1 cellular context compared by ENCODE assay signal in genomic region chr5:176660860-176661641, GRCh38.
A peak's percentile ranks its signal among the peaks of the same experiment; 100 is the strongest.
TF ChIP-seq lines count a peak whose summit lies in the region.

No MANE protein-coding gene starts in this region.

TF ChIP-seq in K562, 482 proteins besides CTCF, POLR2A, EP300 and RAD21 (continues in another document):
- TF ChIP-seq ZNF668 (CRISPR knock-in tag; IDR thresholded peaks at IDR 0.05) (no peak), ZNF134 (CRISPR knock-in tag; conservative IDR thresholded peaks at IDR 0.05) (no peak), ZNF57 (CRISPR knock-in tag; IDR thresholded peaks at IDR 0.05) (no peak), RBM34 (IDR thresholded peaks at IDR 0.05; ENCODE audit: borderline replicate concordance, insufficient read depth, low read length) (no peak), ETV1 (tag; conservative IDR thresholded peaks at IDR 0.05; ENCODE audit: low read depth) (no peak), ZBTB9 (CRISPR knock-in tag; IDR thresholded peaks at IDR 0.05) (no peak), ZBED1 (IDR thresholded peaks at IDR 0.05) (no peak; the same call in 1 of the 2 replicates), MGA (IDR thresholded peaks at IDR 0.05) (no peak), BDP1 (IDR thresholded peaks at IDR 0.05; ENCODE audit: insufficient read depth, insufficient read length) (no peak), MAFK (IDR thresholded peaks at IDR 0.05; ENCODE audit: low read length) (0 out of 2 replicates have a peak, but pooled peaks have one; percentile 2), CEBPB (tag; IDR thresholded peaks at IDR 0.05) (peak; percentile 63), POLR2G (IDR thresholded peaks at IDR 0.05; ENCODE audit: low read depth, low read length) (peak; percentile 62), CBFA2T3 (IDR thresholded peaks at IDR 0.05) (no peak), BHLHE40 (IDR thresholded peaks at IDR 0.05; ENCODE audit: low read length) (no peak), HCFC1 (IDR thresholded peaks at IDR 0.05; ENCODE audit: low read depth, low read length) (peak; percentile 31; the same call in 1 of the 2 replicates), BCLAF1 (IDR thresholded peaks at IDR 0.05; ENCODE audit: borderline replicate concordance in 1 of 2, control insufficient read depth in 1 of 2, low read depth in 2 of 2, low read length in 1 of 2) (no peak), XRCC5 (IDR thresholded peaks at IDR 0.05; ENCODE audit: low read depth, low read length) (no peak; the same call in 1 of the 2 replicates), ZNF778 (CRISPR knock-in tag; IDR thresholded peaks at IDR 0.05) (no peak), ZNF23 (CRISPR knock-in tag; IDR thresholded peaks at IDR 0.05) (no peak), CEBPZ (IDR thresholded peaks at IDR 0.05; ENCODE audit: borderline replicate concordance, low read depth, low read length) (no peak), MEF2A (IDR thresholded peaks at IDR 0.05; ENCODE audit: control insufficient read depth, low read depth, low read length) (no peak), ZNF253 (CRISPR knock-in tag; conservative IDR thresholded peaks at IDR 0.05) (no peak), ZNF212 (CRISPR knock-in tag; IDR thresholded peaks at IDR 0.05) (no peak), CTBP1 (IDR thresholded peaks at IDR 0.05; ENCODE audit: borderline replicate concordance) (peak; percentile 42; the same call in 1 of the 2 replicates)
- TF ChIP-seq, protein P1, sequence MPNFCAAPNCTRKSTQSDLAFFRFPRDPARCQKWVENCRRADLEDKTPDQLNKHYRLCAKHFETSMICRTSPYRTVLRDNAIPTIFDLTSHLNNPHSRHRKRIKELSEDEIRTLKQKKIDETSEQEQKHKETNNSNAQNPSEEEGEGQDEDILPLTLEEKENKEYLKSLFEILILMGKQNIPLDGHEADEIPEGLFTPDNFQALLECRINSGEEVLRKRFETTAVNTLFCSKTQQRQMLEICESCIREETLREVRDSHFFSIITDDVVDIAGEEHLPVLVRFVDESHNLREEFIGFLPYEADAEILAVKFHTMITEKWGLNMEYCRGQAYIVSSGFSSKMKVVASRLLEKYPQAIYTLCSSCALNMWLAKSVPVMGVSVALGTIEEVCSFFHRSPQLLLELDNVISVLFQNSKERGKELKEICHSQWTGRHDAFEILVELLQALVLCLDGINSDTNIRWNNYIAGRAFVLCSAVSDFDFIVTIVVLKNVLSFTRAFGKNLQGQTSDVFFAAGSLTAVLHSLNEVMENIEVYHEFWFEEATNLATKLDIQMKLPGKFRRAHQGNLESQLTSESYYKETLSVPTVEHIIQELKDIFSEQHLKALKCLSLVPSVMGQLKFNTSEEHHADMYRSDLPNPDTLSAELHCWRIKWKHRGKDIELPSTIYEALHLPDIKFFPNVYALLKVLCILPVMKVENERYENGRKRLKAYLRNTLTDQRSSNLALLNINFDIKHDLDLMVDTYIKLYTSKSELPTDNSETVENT (CRISPR knock-in tag; IDR thresholded peaks at IDR 0.05) = no peak
- TF ChIP-seq, protein P2, sequence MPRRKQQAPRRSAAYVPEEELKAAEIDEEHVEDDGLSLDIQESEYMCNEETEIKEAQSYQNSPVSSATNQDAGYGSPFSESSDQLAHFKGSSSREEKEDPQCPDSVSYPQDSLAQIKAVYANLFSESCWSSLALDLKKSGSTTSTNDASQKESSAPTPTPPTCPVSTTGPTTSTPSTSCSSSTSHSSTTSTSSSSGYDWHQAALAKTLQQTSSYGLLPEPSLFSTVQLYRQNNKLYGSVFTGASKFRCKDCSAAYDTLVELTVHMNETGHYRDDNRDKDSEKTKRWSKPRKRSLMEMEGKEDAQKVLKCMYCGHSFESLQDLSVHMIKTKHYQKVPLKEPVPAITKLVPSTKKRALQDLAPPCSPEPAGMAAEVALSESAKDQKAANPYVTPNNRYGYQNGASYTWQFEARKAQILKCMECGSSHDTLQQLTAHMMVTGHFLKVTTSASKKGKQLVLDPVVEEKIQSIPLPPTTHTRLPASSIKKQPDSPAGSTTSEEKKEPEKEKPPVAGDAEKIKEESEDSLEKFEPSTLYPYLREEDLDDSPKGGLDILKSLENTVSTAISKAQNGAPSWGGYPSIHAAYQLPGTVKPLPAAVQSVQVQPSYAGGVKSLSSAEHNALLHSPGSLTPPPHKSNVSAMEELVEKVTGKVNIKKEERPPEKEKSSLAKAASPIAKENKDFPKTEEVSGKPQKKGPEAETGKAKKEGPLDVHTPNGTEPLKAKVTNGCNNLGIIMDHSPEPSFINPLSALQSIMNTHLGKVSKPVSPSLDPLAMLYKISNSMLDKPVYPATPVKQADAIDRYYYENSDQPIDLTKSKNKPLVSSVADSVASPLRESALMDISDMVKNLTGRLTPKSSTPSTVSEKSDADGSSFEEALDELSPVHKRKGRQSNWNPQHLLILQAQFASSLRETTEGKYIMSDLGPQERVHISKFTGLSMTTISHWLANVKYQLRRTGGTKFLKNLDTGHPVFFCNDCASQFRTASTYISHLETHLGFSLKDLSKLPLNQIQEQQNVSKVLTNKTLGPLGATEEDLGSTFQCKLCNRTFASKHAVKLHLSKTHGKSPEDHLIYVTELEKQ (CRISPR knock-in tag; IDR thresholded peaks at IDR 0.05) = no peak
